16 cellular contexts compared by ENCODE assay signal in the genomic region with DNA sequence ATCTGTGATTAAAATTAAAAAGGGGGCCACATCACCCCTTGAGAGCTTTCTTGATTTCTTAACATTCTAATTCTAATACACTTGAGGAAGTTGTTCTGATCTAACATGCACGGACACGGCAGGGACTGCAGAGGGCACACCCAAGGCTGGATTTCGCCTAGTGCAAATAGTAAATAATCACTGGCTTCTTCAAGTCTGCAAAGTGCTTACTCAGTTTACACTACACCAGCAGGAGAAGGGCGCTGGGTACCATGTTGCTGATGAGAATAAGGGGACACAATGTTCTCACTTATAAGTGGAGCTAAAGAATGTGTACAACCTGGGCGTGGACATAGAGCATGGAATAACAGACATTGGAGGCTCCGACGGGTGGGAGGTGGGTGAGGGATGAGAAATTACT. TPM values are rescaled to one million over a fixed set of nuclear protein-coding genes. Genes with fewer than 3 reads are reported as not detected.
DNase-seq lines count a peak whose midpoint lies in the region; ATAC-seq, FAIRE-seq and TF ChIP-seq lines count a peak whose summit lies in the region.
"Had no signal": no experiment of that assay in that cellular context is flagged by ENCODE, and none has a peak within 500 bp of the region (broad histone marks: within the 10 kb centered on the region; RNA-seq: fewer than 3 reads in every experiment).

No MANE protein-coding gene starts in this region.

- no peak overlapping the region for H2AK5ac ChIP-seq in mesendoderm (ENCODE audit: low read length)

- no peak overlapping the region for H2BK120ac ChIP-seq in mesendoderm (ENCODE audit: low read depth, low read length)

- peak; percentile 36; the same call in 1 of the 2 replicates for TF ChIP-seq CTCF in HFFc6 (IDR thresholded peaks at IDR 0.05)
- TF ChIP-seq CTCF in bronchial epithelial cell (IDR thresholded peaks at IDR 0.05; ENCODE audit: insufficient read depth, low read length, severe bottlenecking) = no peak
- TF ChIP-seq CTCF in lower lobe of right lung (IDR thresholded peaks at IDR 0.05) = no peak

- FAIRE-seq in bronchial epithelial cell (lab: Jason Lieb, UNC) = no peak
- FAIRE-seq: A549, D721Med had no signal

- H3K4me3 Mint-ChIP-seq in HFFc6 = no peak overlapping the region
- H3K4me3 Mint-ChIP-seq: CD14-positive monocyte; CD8-positive, alpha-beta T cell had no signal

- peaks cover 24% of the 10 kb centered on the region for H3K4me1 Mint-ChIP-seq in HFFc6 (ENCODE audit: low read depth)
- H3K4me1 Mint-ChIP-seq: CD14-positive monocyte had no signal

- H3K79me1 ChIP-seq in mesendoderm (ENCODE audit: low read length) = no peaks in the 10 kb centered on the region

- H3K27ac ChIP-seq in lower lobe of right lung = no peak overlapping the region
- H3K27ac ChIP-seq in mesendoderm (ENCODE audit: low read depth, low read length) = no peak overlapping the region
- H3K27ac ChIP-seq: A549, GM23248 had no signal

- ATAC-seq in lower lobe of right lung = peak; percentile 70 to 71
- no peak for ATAC-seq in GM21825 (IDR thresholded peaks at IDR 0.05; ENCODE audit: unreplicated experiment)
- ATAC-seq: A549; CD8-positive, alpha-beta T cell had no signal

- H3K4me2 ChIP-seq in mesendoderm (ENCODE audit: low read length) = no peak overlapping the region

- no peaks in the 10 kb centered on the region for H3K9me3 ChIP-seq in lower lobe of right lung

- no peak overlapping the region for H2BK15ac ChIP-seq in mesendoderm (replicated peaks; ENCODE audit: low read depth)

- WGBS in mesendoderm (ENCODE audit: extremely low coverage, insufficient coverage, low lambda C conversion rate) = no CpG with 5 or more reads among the region's 7 CpGs

- H3K27me3 Mint-ChIP-seq in HFFc6 (ENCODE audit: insufficient read depth) = peaks cover 5% of the 10 kb centered on the region; the same call in 1 of the 2 replicates

- H2BK5ac ChIP-seq in mesendoderm (ENCODE audit: low read length) = no peak overlapping the region

- H3K36me3 ChIP-seq in bronchial epithelial cell (ENCODE audit: control insufficient read depth, insufficient read depth, low read length) (no peaks in the 10 kb centered on the region), lower lobe of right lung (no peaks in the 10 kb centered on the region), mesendoderm (ENCODE audit: control insufficient read depth, insufficient read depth, low read length) (no peaks in the 10 kb centered on the region)

- H3K9me3 Mint-ChIP-seq in HFFc6 = peaks cover 5% of the 10 kb centered on the region; the same call in 1 of the 2 replicates
- H3K9me3 Mint-ChIP-seq: CD8-positive, alpha-beta T cell had no signal

- peak overlapping the region; percentile 40; the same call in 1 of the 2 replicates for H3K27ac Mint-ChIP-seq in HFFc6
- H3K27ac Mint-ChIP-seq: CD14-positive monocyte; CD8-positive, alpha-beta T cell had no signal

- H3K79me2 ChIP-seq in mesendoderm (ENCODE audit: control insufficient read depth, insufficient read depth, low read length) = no peaks in the 10 kb centered on the region

- H4K5ac ChIP-seq in mesendoderm (ENCODE audit: low read length) = no peak overlapping the region

- H3K23ac ChIP-seq in mesendoderm (ENCODE audit: low read length) = no peak overlapping the region

- DNase-seq in HFFc6 = no peak
- DNase-seq in bronchial epithelial cell (ENCODE audit: low read depth) = peak; percentile 19
- no peak for DNase-seq in lower lobe of right lung
- DNase-seq in mesendoderm = no peak
- no peak for DNase-seq in DMS153 treated with DMSO at 0.1 percent for 48 hours (lab: John Stamatoyannopoulos, UW; ENCODE audit: unreplicated experiment)
- DNase-seq: CD8-positive, alpha-beta T cell; COR-L47; DMS53; GF-D8; GM23248; H7; IMR-90 had no signal

- H3K4me3 ChIP-seq in bronchial epithelial cell (ENCODE audit: low read depth, low read length) (no peak overlapping the region), lower lobe of right lung (no peak overlapping the region), mesendoderm (ENCODE audit: low read length) (no peak overlapping the region)
- H3K4me3 ChIP-seq: A549, GM23248 had no signal

- H3K56ac ChIP-seq in mesendoderm (ENCODE audit: low read length) = no peak overlapping the region

- H3K4me1 ChIP-seq in lower lobe of right lung = peaks cover 12% of the 10 kb centered on the region
- H3K4me1 ChIP-seq in mesendoderm (ENCODE audit: control insufficient read depth, low read depth, low read length) = peaks cover 2% of the 10 kb centered on the region
- H3K4me1 ChIP-seq: A549 had no signal

- H3K18ac ChIP-seq in mesendoderm (ENCODE audit: low read length) = no peak overlapping the region

- peaks cover 58% of the 10 kb centered on the region for H3K36me3 Mint-ChIP-seq in HFFc6 (ENCODE audit: low read depth)
- H3K36me3 Mint-ChIP-seq: CD14-positive monocyte; CD8-positive, alpha-beta T cell had no signal

- H3K27me3 ChIP-seq in bronchial epithelial cell (ENCODE audit: control insufficient read depth, insufficient read depth, low read length) (no peaks in the 10 kb centered on the region), lower lobe of right lung (ENCODE audit: low read depth) (no peaks in the 10 kb centered on the region), mesendoderm (ENCODE audit: insufficient read depth, low read length, poor library complexity) (no peaks in the 10 kb centered on the region)

- no peak overlapping the region for H3K9ac ChIP-seq in mesendoderm (ENCODE audit: low read length)
- H3K9ac ChIP-seq: GM23248 had no signal

- no peak overlapping the region for H3K4ac ChIP-seq in mesendoderm (ENCODE audit: low read depth, low read length)

- no peak overlapping the region for H4K8ac ChIP-seq in mesendoderm (ENCODE audit: low read depth, low read length)

- intact Hi-C loops in lower lobe of right lung (cut with DNase I) = no loop called here

RNA-seq across cellular contexts. Expression of a gene that starts 34.2 kb away (rescaled TPM):
- 10 to 100 TPM; 20.7 to 27.8 (median 24.3) TPM for total RNA-seq in HFFc6 (2021; fragmentation: NEBNext Ultra II Directional; extraction: Animal tissue kit (Norgen Biotek cat#: 25700))
- total RNA-seq in bronchial epithelial cell = not detected in 2 replicates
- 15.7 TPM for total RNA-seq in lower lobe of right lung
- polyA plus RNA-seq in mesendoderm (2013, experiment 1 of 2) = 0.10 TPM
- polyA plus RNA-seq in mesendoderm (2013, experiment 2 of 2) = 0.13 TPM
- total RNA-seq: CD8-positive, alpha-beta T cell; H7 had no signal
- polyA plus RNA-seq: A549, CD14-positive monocyte had no signal

Comparison
In these comparisons a context has a peak if more than half of its experiments do, and no peak if none do; other contexts are left out.
1. RNA of a gene that starts 34.2 kb away (total RNA-seq): 20.7 to 27.8 TPM in HFFc6 and 15.7 TPM in lower lobe of right lung (single experiment); not detected in bronchial epithelial cell; every median in the first group is over 10 times any median in the second.